ENCODE assay signal across 1 cellular context in the genomic region with DNA sequence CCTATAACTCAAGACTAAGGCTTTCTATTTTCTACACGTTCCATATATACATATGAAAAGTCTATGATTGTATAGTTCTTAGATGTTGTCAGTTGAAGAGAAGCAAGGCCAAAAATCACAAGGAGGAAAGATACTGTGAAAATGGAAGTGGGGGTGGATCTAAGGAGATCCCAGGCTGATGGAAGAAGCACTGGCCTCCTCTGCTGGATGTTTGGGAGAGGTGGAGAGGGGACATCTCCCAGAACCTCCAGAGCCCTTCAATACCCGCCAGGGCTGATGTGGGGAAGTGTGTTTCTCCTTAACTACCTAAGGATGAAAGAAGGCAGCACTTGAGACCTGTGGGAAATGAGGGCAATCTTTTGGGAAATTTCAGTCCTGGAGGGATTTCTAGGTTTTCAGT.
TF ChIP-seq lines count a peak whose summit lies in the region.

No MANE protein-coding gene starts in this region.

TF ChIP-seq in IMR-90, 13 proteins besides CTCF, POLR2A, EP300 and RAD21 (continued from another document):
- no peak for TF ChIP-seq ELK1 (IDR thresholded peaks at IDR 0.05; ENCODE audit: borderline replicate concordance, low read depth, low read length)
- 0 out of 2 replicates have a peak, but pooled peaks have one; percentile 14 for TF ChIP-seq SMC3 (IDR thresholded peaks at IDR 0.05; ENCODE audit: low read depth, low read length)
- TF ChIP-seq NFE2L2 (IDR thresholded peaks at IDR 0.05; ENCODE audit: low read depth, low read length) = no peak
TF ChIP-seq in IMR-90: peak in this region for 1.
